Comparison of ENCODE assay signal across 8 cellular contexts in genomic region chr5:111158105-111158744, GRCh38.
DNase-seq lines count a peak whose midpoint lies in the region; ATAC-seq, FAIRE-seq and TF ChIP-seq lines count a peak whose summit lies in the region.

No MANE protein-coding gene starts in this region.

- DNase-seq in D721Med (ENCODE audit: insufficient read length, low spot score) (no peak), LoVo (ENCODE audit: low spot score) (peak; percentile 70), glutamatergic neuron (peak; percentile 81), pulmonary artery endothelial cell (ENCODE audit: low read depth, low spot score) (peak; percentile 29), mesenteric fat pad (ENCODE audit: low spot score) (no peak)
- peak; percentile 86 for DNase-seq in activated naive CD4-positive, alpha-beta T cell treated with anti-CD3 and anti-CD28 coated beads, Interleukin-2, amount 10 ng/mL, durations not matched to agents 7 days and 5 days

- no peak overlapping the region for H3K4me3 Mint-ChIP-seq in activated naive CD4-positive, alpha-beta T cell treated with anti-CD3 and anti-CD28 coated beads, Interleukin-2, amount 10 ng/mL, durations not matched to agents 7 days and 5 days
- H3K4me3 Mint-ChIP-seq in glutamatergic neuron (ENCODE audit: unreplicated experiment), result no peak overlapping the region

- H3K27me3 Mint-ChIP-seq in activated naive CD4-positive, alpha-beta T cell treated with anti-CD3 and anti-CD28 coated beads, Interleukin-2, amount 10 ng/mL, durations not matched to agents 7 days and 5 days, result no peaks in the 10 kb centered on the region
- peaks cover 1% of the 10 kb centered on the region for H3K27me3 Mint-ChIP-seq in glutamatergic neuron (ENCODE audit: unreplicated experiment)

- H3K4me1 Mint-ChIP-seq in activated naive CD4-positive, alpha-beta T cell treated with anti-CD3 and anti-CD28 coated beads, Interleukin-2, amount 10 ng/mL, durations not matched to agents 7 days and 5 days, result peaks cover 2% of the 10 kb centered on the region
- H3K4me1 Mint-ChIP-seq in glutamatergic neuron (ENCODE audit: low read depth, unreplicated experiment), result peaks cover 6% of the 10 kb centered on the region

- FAIRE-seq in D721Med (lab: Jason Lieb, UNC), result peak; percentile 96

- no peaks in the 10 kb centered on the region for H3K9me3 Mint-ChIP-seq in activated naive CD4-positive, alpha-beta T cell treated with anti-CD3 and anti-CD28 coated beads, Interleukin-2, amount 10 ng/mL, durations not matched to agents 7 days and 5 days
- peaks cover 3% of the 10 kb centered on the region for H3K9me3 Mint-ChIP-seq in glutamatergic neuron (ENCODE audit: unreplicated experiment)

- H3K36me3 Mint-ChIP-seq in activated naive CD4-positive, alpha-beta T cell treated with anti-CD3 and anti-CD28 coated beads, Interleukin-2, amount 10 ng/mL, durations not matched to agents 7 days and 5 days, result no peaks in the 10 kb centered on the region
- H3K36me3 Mint-ChIP-seq in glutamatergic neuron (ENCODE audit: unreplicated experiment), result no peaks in the 10 kb centered on the region

- H3K27ac Mint-ChIP-seq in activated naive CD4-positive, alpha-beta T cell treated with anti-CD3 and anti-CD28 coated beads, Interleukin-2, amount 10 ng/mL, durations not matched to agents 7 days and 5 days, result no peak overlapping the region
- no peak overlapping the region for H3K27ac Mint-ChIP-seq in glutamatergic neuron (ENCODE audit: unreplicated experiment)

- ATAC-seq in GM21390 (IDR thresholded peaks at IDR 0.05; ENCODE audit: unreplicated experiment), result peak; percentile 83
- peak; percentile 96 for ATAC-seq in SK-N-SH treated with all-trans-retinoic acid at 6 μM for 48 hours

- CTCF ChIA-PET in activated naive CD4-positive, alpha-beta T cell treated with anti-CD3 and anti-CD28 coated beads, Interleukin-2, amount 10 ng/mL, durations not matched to agents 7 days and 5 days (lab: Charles Lee), result interaction anchor here (0.8 to 9.4 kb wide), 9 partner anchors 9 to 354 kb away, joined by 3 to 124 read pairs (median 5); partner anchors contain the start of gene STARD4

- peak; percentile 99 for TF ChIP-seq CTCF in D721Med (IDR thresholded peaks at IDR 0.05; ENCODE audit: insufficient read depth, missing control alignments)
- TF ChIP-seq CTCF in glutamatergic neuron (IDR thresholded peaks at IDR 0.05; ENCODE audit: partially characterized antibody, unreplicated experiment), result peak; percentile 99

TF ChIP-seq in SK-N-SH treated with all-trans-retinoic acid at 6 μM for 48 hours, 23 proteins besides CTCF, POLR2A, EP300 and RAD21:
- TF ChIP-seq ZNF70 (CRISPR knock-in tag; IDR thresholded peaks at IDR 0.05) (no peak), OSR1 (CRISPR knock-in tag; IDR thresholded peaks at IDR 0.05) (no peak), SNAI2 (CRISPR knock-in tag; IDR thresholded peaks at IDR 0.05) (no peak), ZC3H10 (CRISPR knock-in tag; IDR thresholded peaks at IDR 0.05) (no peak), POU6F1 (CRISPR knock-in tag; IDR thresholded peaks at IDR 0.05; ENCODE audit: borderline replicate concordance, low read depth) (no peak)

Comparison
In these comparisons a context has a peak if more than half of its experiments do, and no peak if none do; other contexts are left out.
1. DNase-seq: peak in LoVo (single experiment), activated naive CD4-positive, alpha-beta T cell treated with anti-CD3 and anti-CD28 coated beads, Interleukin-2, amount 10 ng/mL, durations not matched to agents 7 days and 5 days (single experiment), glutamatergic neuron (single experiment) and pulmonary artery endothelial cell (single experiment); none in D721Med (single experiment) and mesenteric fat pad (single experiment).